Comparison of ENCODE assay signal across 1 cellular context in genomic region chr16:534089-534635, GRCh38.
TF ChIP-seq lines count a peak whose summit lies in the region.

No MANE protein-coding gene starts in this region.

TF ChIP-seq in HCT116, 20 proteins besides CTCF, POLR2A, EP300 and RAD21 (continued from another document):
- TF ChIP-seq ELF1 (IDR thresholded peaks at IDR 0.05; ENCODE audit: borderline replicate concordance, low read depth) (no peak), MAX (IDR thresholded peaks at IDR 0.05) (no peak), SRF (IDR thresholded peaks at IDR 0.05; ENCODE audit: low read depth) (no peak)
